In genomic region chr3:183099026-183099837, GRCh38 we compare ENCODE assay signal across 8 cellular contexts. TPM values are rescaled to one million over a fixed set of nuclear protein-coding genes. Genes with fewer than 3 reads are reported as not detected.
DNase-seq lines count a peak whose midpoint lies in the region; ATAC-seq and TF ChIP-seq lines count a peak whose summit lies in the region.

TSS of gene MCCC1 (minus strand) at chr3:183099496. CDS start at chr3:183099440, 56 bp downstream.

- intact Hi-C loops in spleen (cut with DNase I; ENCODE audit: low total_unique reads): no loop called here

- peak; percentile 90 for DNase-seq in AG04449 (ENCODE audit: low read depth, low spot score)
- peak; percentile 99 for DNase-seq in NCI-H345 (lab: John Stamatoyannopoulos, UW)
- DNase-seq in activated CD4-positive, CD25-positive, alpha-beta regulatory T cell (lab: John Stamatoyannopoulos, UW): peak; percentile 93 to 97 (median 94)
- DNase-seq in central memory CD4-positive, alpha-beta T cell: peak; percentile 98
- peak; percentile 99 for DNase-seq in inferior parietal cortex (ENCODE audit: extremely low spot score)
- DNase-seq in spleen: peak; percentile 99

- no peaks in the 10 kb centered on the region for H3K9me3 ChIP-seq in spleen

- whole genome bisulfite sequencing in spleen, 5 donors: 0 to 1% (median 0%) methylated on average over 41 to 60 of the region's 60 CpGs

- POLR2A ChIA-PET in AG04449 (lab: Yijun Ruan, JAX): interaction anchor here (1.0 kb wide), 1 partner anchor 13 kb away, joined by 3 read pairs; no protein-coding TSS in a partner anchor

- peaks cover 9 to 37% (median 24%) of the 10 kb centered on the region in 6 donors for H3K4me1 ChIP-seq in spleen

- no peaks in the 10 kb centered on the region for H3K27me3 ChIP-seq in spleen (replicated peaks in 1 of 7)

- TF ChIP-seq POLR2A in spleen (IDR thresholded peaks at IDR 0.05): peak in 1 of 3 donors; percentile 26

- H3K36me3 ChIP-seq in spleen: peaks cover 0 to 10% (median under 1%) of the 10 kb centered on the region in 6 donors

- peak within 1 kb of the TSS; percentile 73 to 93 (median 88) for H3K27ac ChIP-seq in spleen

- peak; percentile 99 for ATAC-seq in GM18907 (IDR thresholded peaks at IDR 0.05; ENCODE audit: unreplicated experiment)
- ATAC-seq in HG03159 (IDR thresholded peaks at IDR 0.05; ENCODE audit: unreplicated experiment): peak; percentile 99

- CTCF ChIA-PET in AG04449 (lab: Yijun Ruan, JAX): interaction anchor here (1.1 to 3.5 kb wide), 4 partner anchors 14 to 385 kb away, joined by 5 to 13 read pairs (median 7); no protein-coding TSS in a partner anchor

- TF ChIP-seq CTCF in AG04449 (IDR thresholded peaks at IDR 0.05; ENCODE audit: insufficient read depth, low read length, missing control alignments): no peak
- peak in 4 of 11 experiments; percentile 11 to 34 (median 23) for TF ChIP-seq CTCF in spleen (IDR thresholded peaks at IDR 0.05 in 8 of 11, conservative IDR thresholded peaks at IDR 0.05 in 3 of 11)

- H3K4me3 ChIP-seq in AG04449 (ENCODE audit: low read depth, low read length): peak within 1 kb of the TSS; percentile 95
- H3K4me3 ChIP-seq in spleen: peak within 1 kb of the TSS; percentile 86 to 99 (median 96)

RNA-seq across cellular contexts. Expression of gene MCCC1, which starts in this region (rescaled TPM):
- 10 to 100 TPM; 18.6 to 96.1 (median 27.8) TPM for total RNA-seq in spleen
- polyA plus RNA-seq in spleen: 10 to 100 TPM; 26.9 to 46.7 (median 29.7) TPM

Comparison
In these comparisons a context has a peak if more than half of its experiments do, and no peak if none do; other contexts are left out.
1. Peak in every context shown above with its lines: DNase-seq, ATAC-seq, H3K4me3 ChIP-seq and H3K27ac ChIP-seq.